In genomic region chr6:143286280-143286795, GRCh38 we compare ENCODE assay signal across 10 cellular contexts.
A peak's percentile ranks its signal among the peaks of the same experiment; 100 is the strongest.
DNase-seq lines count a peak whose midpoint lies in the region; TF ChIP-seq lines count a peak whose summit lies in the region.
"Had no signal": no experiment of that assay in that cellular context is flagged by ENCODE, and none has a peak within 500 bp of the region (broad histone marks: within the 10 kb centered on the region; RNA-seq: fewer than 3 reads in every experiment).

No MANE protein-coding gene starts in this region.

- no peaks in the 10 kb centered on the region for H3K36me3 ChIP-seq in MG63
- H3K36me3 ChIP-seq in rectal smooth muscle tissue (ENCODE audit: control insufficient read depth, insufficient read depth, low read length), result no peaks in the 10 kb centered on the region
- H3K36me3 ChIP-seq in tibial artery, result no peaks in the 10 kb centered on the region
- H3K36me3 ChIP-seq: neutrophil had no signal

- in situ Hi-C loops in astrocyte of the spinal cord (cut with HindIII; ENCODE audit: low sequenced_read_pairs), result no loop called here

- no peak for TF ChIP-seq CTCF in astrocyte of the spinal cord (IDR thresholded peaks at IDR 0.05; ENCODE audit: low read depth, low read length)
- TF ChIP-seq CTCF in fibroblast of pulmonary artery (IDR thresholded peaks at IDR 0.05; ENCODE audit: low read length, missing control alignments), result no peak
- no peak for TF ChIP-seq CTCF in tibial artery (IDR thresholded peaks at IDR 0.05)

- no peaks in the 10 kb centered on the region for H3K9me3 ChIP-seq in MG63
- H3K9me3 ChIP-seq in tibial artery, result no peaks in the 10 kb centered on the region
- H3K9me3 ChIP-seq: neutrophil, stomach had no signal

- H3K27ac ChIP-seq in rectal smooth muscle tissue (ENCODE audit: low read depth, low read length) (peak overlapping the region; percentile 25), tibial artery (no peak overlapping the region)
- H3K27ac ChIP-seq: neutrophil had no signal

- H3K27me3 ChIP-seq in MG63, result no peaks in the 10 kb centered on the region
- no peaks in the 10 kb centered on the region for H3K27me3 ChIP-seq in rectal smooth muscle tissue (ENCODE audit: control insufficient read depth, insufficient read depth, low read length)
- H3K27me3 ChIP-seq in tibial artery, result no peaks in the 10 kb centered on the region
- H3K27me3 ChIP-seq: neutrophil, stomach had no signal

- no peak overlapping the region for H3K9ac ChIP-seq in rectal smooth muscle tissue (ENCODE audit: low read length)

- peaks cover 10% of the 10 kb centered on the region for H3K4me1 ChIP-seq in rectal smooth muscle tissue (ENCODE audit: control insufficient read depth, insufficient read depth, low read length)
- peaks cover 0 to 41% (median 17%) of the 10 kb centered on the region in 4 donors for H3K4me1 ChIP-seq in tibial artery

- peak; percentile 82 for DNase-seq in MG63
- peak; percentile 49 for DNase-seq in astrocyte of the spinal cord (ENCODE audit: low read depth, low spot score)
- DNase-seq in fibroblast of pulmonary artery (ENCODE audit: low read depth), result peak; percentile 75
- DNase-seq in tibial artery, result no peak
- no peak for DNase-seq in NCI-H187 (lab: John Stamatoyannopoulos, UW)
- DNase-seq in DMS53 treated with DMSO at 0.1 percent for 48 hours (lab: John Stamatoyannopoulos, UW; ENCODE audit: unreplicated experiment), result no peak
- DNase-seq: immature natural killer cell, stomach had no signal

- intact Hi-C loops in tibial artery (cut with DNase I; ENCODE audit: low total_unique reads), result no loop called here

- no peak overlapping the region for H3K4me3 ChIP-seq in MG63
- no peak overlapping the region for H3K4me3 ChIP-seq in astrocyte of the spinal cord (ENCODE audit: low read depth, low read length)
- no peak overlapping the region for H3K4me3 ChIP-seq in fibroblast of pulmonary artery (replicated peaks; ENCODE audit: low read depth, low read length)
- no peak overlapping the region for H3K4me3 ChIP-seq in rectal smooth muscle tissue (ENCODE audit: low read length)
- no peak overlapping the region for H3K4me3 ChIP-seq in tibial artery
- H3K4me3 ChIP-seq: stomach had no signal

Comparison
In these comparisons a context has a peak if more than half of its experiments do, and no peak if none do; other contexts are left out.
1. DNase-seq: peak in MG63 (single experiment), astrocyte of the spinal cord (single experiment) and fibroblast of pulmonary artery (single experiment); none in tibial artery (0 of 2), NCI-H187 (0 of 2) and DMS53 treated with DMSO at 0.1 percent for 48 hours (single experiment).